14 cellular contexts compared by ENCODE assay signal in the genomic region with DNA sequence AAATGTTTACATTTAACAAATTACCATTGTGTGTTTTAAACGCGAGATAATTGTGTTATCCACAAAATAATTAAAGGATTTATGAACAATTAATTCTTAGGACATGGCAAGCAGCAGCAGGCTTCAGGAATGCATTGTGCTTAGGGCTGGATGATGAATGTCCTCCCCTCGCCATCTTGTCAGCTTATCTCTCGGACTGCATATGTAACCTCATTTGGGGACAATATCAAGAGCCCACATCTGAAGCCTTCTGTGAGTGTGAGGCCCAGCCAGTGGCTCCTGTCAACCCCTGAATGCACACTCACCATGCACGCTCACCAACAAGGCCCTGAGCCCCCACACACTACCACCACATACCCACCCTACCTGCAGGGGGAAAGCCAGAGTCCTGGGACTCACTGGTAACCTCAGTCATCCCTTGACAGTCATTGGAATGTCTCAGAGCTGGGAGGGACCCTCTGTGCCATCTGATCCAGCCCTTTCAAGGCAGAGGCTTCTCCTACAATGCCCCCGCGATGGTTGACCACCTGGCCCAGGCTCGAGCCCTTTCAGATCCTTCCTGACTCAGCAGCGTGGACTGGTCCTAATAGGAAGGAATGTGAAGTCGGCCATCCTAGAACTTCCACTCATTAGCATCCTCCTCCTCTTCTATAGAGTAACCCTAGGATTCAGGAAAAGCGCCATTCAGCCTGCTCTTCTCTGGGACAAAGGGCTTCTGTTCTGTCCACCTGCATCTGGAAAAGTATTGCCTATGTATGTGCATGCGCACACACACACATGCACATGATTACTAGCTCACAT. TPM values are rescaled to one million over a fixed set of nuclear protein-coding genes. Genes with fewer than 3 reads are reported as not detected.
DNase-seq lines count a peak whose midpoint lies in the region; ATAC-seq and TF ChIP-seq lines count a peak whose summit lies in the region.
"Had no signal": no experiment of that assay in that cellular context is flagged by ENCODE, and none has a peak within 500 bp of the region (broad histone marks: within the 10 kb centered on the region; RNA-seq: fewer than 3 reads in every experiment).

No MANE protein-coding gene starts in this region.

- H3K27me3 ChIP-seq in BE2C (no peaks in the 10 kb centered on the region), upper lobe of right lung (no peaks in the 10 kb centered on the region)
- H3K27me3 ChIP-seq: BLaER1 had no signal

- no peaks in the 10 kb centered on the region for H3K36me3 ChIP-seq in BE2C
- no peaks in the 10 kb centered on the region for H3K36me3 ChIP-seq in upper lobe of right lung
- H3K36me3 ChIP-seq in mucosa of descending colon (ENCODE audit: low read depth): no peaks in the 10 kb centered on the region
- H3K36me3 ChIP-seq: BLaER1, HAP-1 had no signal

- peaks cover 6% of the 10 kb centered on the region; the same call in 1 of the 2 replicates for H3K27me3 Mint-ChIP-seq in WTC11 (ENCODE audit: low read depth)
- peaks cover 9% of the 10 kb centered on the region for H3K27me3 Mint-ChIP-seq in T-helper 2 cell treated with Interferon-gamma antibody and Interleukin-4, amounts not matched to agents 5 μg/mL and 100 μg/mL, for 36 hours (ENCODE audit: low read depth)

- intact Hi-C loops in upper lobe of right lung (cut with DNase I) (no loop called here), mucosa of descending colon (cut with DNase I, micrococcal nuclease) (no loop called here)

- no peak overlapping the region for H3K27ac Mint-ChIP-seq in WTC11
- no peak overlapping the region for H3K27ac Mint-ChIP-seq in T-helper 2 cell treated with Interferon-gamma antibody and Interleukin-4, amounts not matched to agents 5 μg/mL and 100 μg/mL, for 36 hours

- CTCF ChIA-PET in WTC11 (lab: Charles Lee): interaction anchor here (0.7 to 1.1 kb wide), 3 partner anchors 26 to 38 kb away, joined by 3 to 4 read pairs (median 3); partner anchors contain the start of genes MRPL46 and MRPS11

- ATAC-seq in WTC11 (peak; percentile 33), upper lobe of right lung (peak; percentile 12), GM21381 (IDR thresholded peaks at IDR 0.05; ENCODE audit: unreplicated experiment) (no peak), mucosa of descending colon (no peak)

- TF ChIP-seq CTCF in BE2C (IDR thresholded peaks at IDR 0.05; ENCODE audit: low read depth, low read length) (no peak), WTC11 (IDR thresholded peaks at IDR 0.05) (no peak), upper lobe of right lung (IDR thresholded peaks at IDR 0.05) (no peak), mucosa of descending colon (IDR thresholded peaks at IDR 0.05) (no peak)

- no peak overlapping the region for H3K4me3 Mint-ChIP-seq in WTC11
- no peak overlapping the region for H3K4me3 Mint-ChIP-seq in T-helper 2 cell treated with Interferon-gamma antibody and Interleukin-4, amounts not matched to agents 5 μg/mL and 100 μg/mL, for 36 hours
- H3K4me3 Mint-ChIP-seq: CD8-positive, alpha-beta memory T cell had no signal

- peaks cover 17% of the 10 kb centered on the region for H3K4me1 ChIP-seq in BE2C
- H3K4me1 ChIP-seq in upper lobe of right lung: no peaks in the 10 kb centered on the region
- no peaks in the 10 kb centered on the region for H3K4me1 ChIP-seq in mucosa of descending colon (ENCODE audit: low read depth)
- H3K4me1 ChIP-seq: BLaER1, Caco-2, HAP-1 had no signal

- H3K9me3 Mint-ChIP-seq in WTC11: no peaks in the 10 kb centered on the region
- H3K9me3 Mint-ChIP-seq in T-helper 2 cell treated with Interferon-gamma antibody and Interleukin-4, amounts not matched to agents 5 μg/mL and 100 μg/mL, for 36 hours: no peaks in the 10 kb centered on the region
- H3K9me3 Mint-ChIP-seq: CD8-positive, alpha-beta memory T cell had no signal

- H3K4me3 ChIP-seq in BE2C (ENCODE audit: low read depth, low read length) (peak overlapping the region; percentile 6; the same call in 1 of the 2 replicates), upper lobe of right lung (no peak overlapping the region), mucosa of descending colon (no peak overlapping the region)
- H3K4me3 ChIP-seq: BLaER1, HAP-1 had no signal

- H3K27ac ChIP-seq in upper lobe of right lung: no peak overlapping the region
- H3K27ac ChIP-seq: 22Rv1, BLaER1 had no signal

- DNase-seq in BE2C: peak; percentile 28
- DNase-seq in WTC11 (ENCODE audit: low spot score): no peak
- peak; percentile 30 for DNase-seq in left kidney (ENCODE audit: low read depth, low spot score)
- no peak for DNase-seq in upper lobe of right lung
- DNase-seq in T-helper 2 cell treated with Interferon-gamma antibody and Interleukin-4, amounts not matched to agents 5 μg/mL and 100 μg/mL, for 36 hours (ENCODE audit: low spot score): no peak
- DNase-seq in mucosa of descending colon: no peak
- DNase-seq: Caco-2; CD8-positive, alpha-beta memory T cell; DND-41; GDM1 had no signal

- H3K4me1 Mint-ChIP-seq in WTC11: peaks cover 8% of the 10 kb centered on the region
- H3K4me1 Mint-ChIP-seq in T-helper 2 cell treated with Interferon-gamma antibody and Interleukin-4, amounts not matched to agents 5 μg/mL and 100 μg/mL, for 36 hours (ENCODE audit: low read depth): no peaks in the 10 kb centered on the region
- H3K4me1 Mint-ChIP-seq: CD8-positive, alpha-beta memory T cell had no signal

- H3K36me3 Mint-ChIP-seq in WTC11: no peaks in the 10 kb centered on the region
- no peaks in the 10 kb centered on the region for H3K36me3 Mint-ChIP-seq in T-helper 2 cell treated with Interferon-gamma antibody and Interleukin-4, amounts not matched to agents 5 μg/mL and 100 μg/mL, for 36 hours (ENCODE audit: low read depth)
- H3K36me3 Mint-ChIP-seq: CD8-positive, alpha-beta memory T cell had no signal

- no peaks in the 10 kb centered on the region for H3K9me3 ChIP-seq in BE2C
- H3K9me3 ChIP-seq in upper lobe of right lung: no peaks in the 10 kb centered on the region
- H3K9me3 ChIP-seq in mucosa of descending colon: no peaks in the 10 kb centered on the region
- H3K9me3 ChIP-seq: BLaER1, Caco-2, HAP-1 had no signal

- POLR2A ChIA-PET in WTC11 (lab: Charles Lee): no interaction called here

TF ChIP-seq in WTC11, 78 proteins besides CTCF, POLR2A, EP300 and RAD21 (continues in another document):
- no peak for TF ChIP-seq ATF2 (CRISPR knock-in tag; IDR thresholded peaks at IDR 0.05; ENCODE audit: borderline replicate concordance, low read depth)
- TF ChIP-seq TP53 (CRISPR knock-in tag; IDR thresholded peaks at IDR 0.05): no peak
- TF ChIP-seq, protein P1, sequence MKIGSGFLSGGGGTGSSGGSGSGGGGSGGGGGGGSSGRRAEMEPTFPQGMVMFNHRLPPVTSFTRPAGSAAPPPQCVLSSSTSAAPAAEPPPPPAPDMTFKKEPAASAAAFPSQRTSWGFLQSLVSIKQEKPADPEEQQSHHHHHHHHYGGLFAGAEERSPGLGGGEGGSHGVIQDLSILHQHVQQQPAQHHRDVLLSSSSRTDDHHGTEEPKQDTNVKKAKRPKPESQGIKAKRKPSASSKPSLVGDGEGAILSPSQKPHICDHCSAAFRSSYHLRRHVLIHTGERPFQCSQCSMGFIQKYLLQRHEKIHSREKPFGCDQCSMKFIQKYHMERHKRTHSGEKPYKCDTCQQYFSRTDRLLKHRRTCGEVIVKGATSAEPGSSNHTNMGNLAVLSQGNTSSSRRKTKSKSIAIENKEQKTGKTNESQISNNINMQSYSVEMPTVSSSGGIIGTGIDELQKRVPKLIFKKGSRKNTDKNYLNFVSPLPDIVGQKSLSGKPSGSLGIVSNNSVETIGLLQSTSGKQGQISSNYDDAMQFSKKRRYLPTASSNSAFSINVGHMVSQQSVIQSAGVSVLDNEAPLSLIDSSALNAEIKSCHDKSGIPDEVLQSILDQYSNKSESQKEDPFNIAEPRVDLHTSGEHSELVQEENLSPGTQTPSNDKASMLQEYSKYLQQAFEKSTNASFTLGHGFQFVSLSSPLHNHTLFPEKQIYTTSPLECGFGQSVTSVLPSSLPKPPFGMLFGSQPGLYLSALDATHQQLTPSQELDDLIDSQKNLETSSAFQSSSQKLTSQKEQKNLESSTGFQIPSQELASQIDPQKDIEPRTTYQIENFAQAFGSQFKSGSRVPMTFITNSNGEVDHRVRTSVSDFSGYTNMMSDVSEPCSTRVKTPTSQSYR (CRISPR knock-in tag; IDR thresholded peaks at IDR 0.05): no peak
- TF ChIP-seq TCF7 (CRISPR knock-in tag; IDR thresholded peaks at IDR 0.05; ENCODE audit: low read depth): no peak

RNA-seq across cellular contexts. Expression of gene MRPL46, which starts 38.2 kb away (rescaled TPM):
- 104 TPM for polyA plus RNA-seq in BE2C (2012; ENCODE audit: insufficient read depth, insufficient read length, low read depth)
- 23.2 to 26.8 TPM (median 24.3 TPM) in 3 replicates for total RNA-seq in WTC11 (2021)
- 17.0 TPM for total RNA-seq in upper lobe of right lung
- 10 to 100 TPM; 24.9 to 29.3 (median 27.7) TPM for total RNA-seq in mucosa of descending colon

RNA-seq across cellular contexts. Expression of gene MRPS11, which starts 38.5 kb away (rescaled TPM):
- polyA plus RNA-seq in BE2C (2012; ENCODE audit: insufficient read depth, insufficient read length, low read depth): 159 TPM
- total RNA-seq in WTC11 (2021) (43.5 to 49.1 TPM (median 45.9 TPM) in 3 replicates), upper lobe of right lung (33.7 TPM), mucosa of descending colon (10 to 100 TPM; 44.7 to 54.6 (median 52.6) TPM)

Comparison
In these comparisons a context has a peak if more than half of its experiments do, and no peak if none do; other contexts are left out.
1. DNase-seq: peak in BE2C (single experiment) and left kidney (single experiment); none in WTC11 (single experiment), upper lobe of right lung (single experiment), T-helper 2 cell treated with Interferon-gamma antibody and Interleukin-4, amounts not matched to agents 5 μg/mL and 100 μg/mL, for 36 hours (single experiment) and mucosa of descending colon (0 of 3).
2. ATAC-seq: peak in WTC11 (single experiment) and upper lobe of right lung (single experiment); none in GM21381 (single experiment) and mucosa of descending colon (single experiment).